ENCODE assay signal across 27 cellular contexts in genomic region chr12:40889329-40889728, GRCh38.
"Had no signal": no experiment of that assay in that cellular context is flagged by ENCODE, and none has a peak within 500 bp of the region (broad histone marks: within the 10 kb centered on the region; RNA-seq: fewer than 3 reads in every experiment).

No MANE protein-coding gene starts in this region.

- DNase-seq: stimulated activated CD4-positive, alpha-beta T cell treated with anti-CD3 and anti-CD28 coated beads, Interleukin-2, amount 100 ng/mL, for 48 hours; stimulated activated CD4-positive, alpha-beta T cell treated with anti-CD3 and anti-CD28 coated beads, Interleukin-4, amount 100 ng/mL, for 1 hour; stimulated activated CD4-positive, alpha-beta T cell treated with anti-CD3 and anti-CD28 coated beads, Interleukin-4, amount 100 ng/mL, for 24 hours; stimulated activated CD4-positive, alpha-beta T cell treated with anti-CD3 and anti-CD28 coated beads, Interleukin-4, amount 100 ng/mL, for 4 hours; stimulated activated CD8-positive, alpha-beta memory T cell treated with anti-CD3 and anti-CD28 coated beads, Interleukin-4, amount 100 ng/mL, for 48 hours; stimulated activated naive B cell treated with anti-CD40 and anti-IgM and Interleukin-4, amounts not matched to agents 10 μg/mL and 1 μg/mL and 100 μg/mL, for 72 hours; stimulated activated naive CD4-positive, alpha-beta T cell; stimulated activated naive CD4-positive, alpha-beta T cell treated with Interleukin-2 at 50 U/mL for 16 hours; stimulated activated naive CD8-positive, alpha-beta T cell treated with anti-CD3 and anti-CD28 coated beads, Interleukin-15, amount 100 ng/mL, for 72 hours; stimulated activated naive CD8-positive, alpha-beta T cell treated with anti-CD3 and anti-CD28 coated beads, Interleukin-15, Interleukin-2, amounts not matched to agents 100 U/mL and 50 U/mL, for 24 hours; stomach; substantia nigra; testis; thyroid gland; tibial artery; transverse colon; trophoblast cell; upper lobe of left lung; upper lobe of right lung; uterus had no signal

- H3K27ac ChIP-seq: stomach, suprapubic skin, testis, thoracic aorta, thyroid gland, tibial artery, tibial nerve, transverse colon, upper lobe of left lung, upper lobe of right lung, uterus, vagina had no signal

- H3K9me3 ChIP-seq: stomach, suprapubic skin, testis, thoracic aorta, thyroid gland, tibial artery, tibial nerve, transverse colon, upper lobe of left lung, upper lobe of right lung, uterus, vagina had no signal

- FAIRE-seq: urothelium cell line had no signal

- H3K4me3 ChIP-seq: stomach, suprapubic skin, testis, thoracic aorta, thyroid gland, tibial artery, tibial nerve, transverse colon, upper lobe of left lung, upper lobe of right lung, uterus, vagina had no signal

- H3K27me3 ChIP-seq: stomach, suprapubic skin, testis, thyroid gland, tibial artery, tibial nerve, transverse colon, upper lobe of left lung, upper lobe of right lung, uterus, vagina had no signal

- H3K4me1 ChIP-seq: stomach, suprapubic skin, testis, thyroid gland, tibial artery, tibial nerve, transverse colon, upper lobe of left lung, upper lobe of right lung, uterus, vagina had no signal

- ATAC-seq: stimulated activated effector memory CD8-positive, alpha-beta T cell treated with anti-CD3 and anti-CD28 coated beads, Interleukin-12 subunit alpha, Interleukin-12 subunit beta, amount 100 ng/mL, for 72 hours; stimulated activated memory B cell treated with anti-CD40 and anti-IgM and Interleukin-4, amounts not matched to agents 10 μg/mL and 1 μg/mL and 100 μg/mL, for 72 hours; stimulated activated naive B cell treated with anti-CD40 and anti-IgM and Interleukin-4, amounts not matched to agents 10 μg/mL and 1 μg/mL and 100 μg/mL, for 72 hours; stimulated activated naive CD8-positive, alpha-beta T cell treated with anti-CD3 and anti-CD28 coated beads, Interleukin-15, amount 100 ng/mL, for 72 hours; stimulated activated naive CD8-positive, alpha-beta T cell treated with anti-CD3 and anti-CD28 coated beads, Interleukin-15, Interleukin-2, amounts not matched to agents 100 U/mL and 50 U/mL, for 24 hours; upper lobe of right lung had no signal

- H3K36me3 ChIP-seq: stomach, suprapubic skin, thoracic aorta, thyroid gland, tibial artery, tibial nerve, transverse colon, upper lobe of left lung, upper lobe of right lung, uterus, vagina had no signal
